8 cellular contexts compared by ENCODE assay signal in genomic region chr7:43454936-43455518, GRCh38.
DNase-seq lines count a peak whose midpoint lies in the region; ATAC-seq, FAIRE-seq and TF ChIP-seq lines count a peak whose summit lies in the region.

No MANE protein-coding gene starts in this region.

- H3K4me1 ChIP-seq in PC-9 (replicated peaks; ENCODE audit: insufficient read depth) (no peaks in the 10 kb centered on the region), mucosa of descending colon (ENCODE audit: low read depth) (no peaks in the 10 kb centered on the region)

- H3K9me3 ChIP-seq in PC-9 (ENCODE audit: insufficient read depth, low read depth) (no peaks in the 10 kb centered on the region), mucosa of descending colon (no peaks in the 10 kb centered on the region)

- no peak for TF ChIP-seq POLR2A in GM12891 (IDR thresholded peaks at IDR 0.05; ENCODE audit: low read depth, low read length)

- TF ChIP-seq CTCF in AG04449 (IDR thresholded peaks at IDR 0.05; ENCODE audit: insufficient read depth, low read length, missing control alignments): peak; percentile 29
- TF ChIP-seq CTCF in PC-9 (conservative IDR thresholded peaks at IDR 0.05): peak; percentile 83
- peak; percentile 53 for TF ChIP-seq CTCF in epithelial cell of esophagus (IDR thresholded peaks at IDR 0.05; ENCODE audit: insufficient read depth, low read depth, low read length, missing control alignments)
- TF ChIP-seq CTCF in mucosa of descending colon (IDR thresholded peaks at IDR 0.05): no peak

- ATAC-seq in HG03064 (IDR thresholded peaks at IDR 0.05; ENCODE audit: low read depth, unreplicated experiment) (peak; percentile 89), mucosa of descending colon (no peak)

- H3K4me3 ChIP-seq in AG04449 (ENCODE audit: low read depth, low read length): no peak overlapping the region
- H3K4me3 ChIP-seq in PC-9: no peak overlapping the region; the same call in 1 of the 2 replicates
- H3K4me3 ChIP-seq in epithelial cell of esophagus (ENCODE audit: low read length): no peak overlapping the region
- no peak overlapping the region for H3K4me3 ChIP-seq in mucosa of descending colon

- peak overlapping the region; percentile 59; the same call in 1 of the 2 replicates for H2AFZ ChIP-seq in PC-9

- H3K36me3 ChIP-seq in PC-9 (ENCODE audit: low read depth) (no peaks in the 10 kb centered on the region), mucosa of descending colon (ENCODE audit: low read depth) (no peaks in the 10 kb centered on the region)

- DNase-seq in AG04449 (ENCODE audit: low read depth, low spot score) (peak; percentile 3), GM12891 (ENCODE audit: insufficient read length, low spot score) (no peak), PC-9 (peak in 1 of 2 experiments; percentile 48), epithelial cell of esophagus (ENCODE audit: low read depth) (peak; percentile 69), pons (ENCODE audit: low spot score) (peak; percentile 66), caudate nucleus (lab: John Stamatoyannopoulos, UW) (no peak), mucosa of descending colon (no peak)

- no peaks in the 10 kb centered on the region for H3K79me2 ChIP-seq in PC-9 (ENCODE audit: low read depth)

- no peaks in the 10 kb centered on the region for H4K20me1 ChIP-seq in PC-9 (ENCODE audit: insufficient read depth)

- peak; percentile 69 for FAIRE-seq in GM12891 (lab: Jason Lieb, UNC)

- no peaks in the 10 kb centered on the region for H3F3A ChIP-seq in PC-9 (ENCODE audit: insufficient read depth, low read depth)

- H3K27ac ChIP-seq in PC-9: no peak overlapping the region
- H3K27ac ChIP-seq in caudate nucleus (ENCODE audit: low read depth, low read length): no peak overlapping the region

- H3K27me3 ChIP-seq in PC-9 (ENCODE audit: insufficient read depth, low read depth): peaks cover 49% of the 10 kb centered on the region

- POLR2A ChIA-PET in AG04449 (lab: Yijun Ruan, JAX) (interaction anchor here (1.1 kb wide), 1 partner anchor 127 kb away, joined by 3 read pairs; the partner anchor contains the start of gene STK17A), PC-9 (lab: Charles Lee; ENCODE audit: unreplicated experiment) (interaction anchor here (0.5 kb wide), 1 partner anchor 523 kb away, joined by 3 read pairs; the partner anchor contains the start of gene MRPL32)

- no TSS peak for BruUV-seq in PC-9 (replicated peaks; lab: Mats Ljungman, UMichigan)

- peak overlapping the region; percentile 65 for H3K4me2 ChIP-seq in PC-9

- no peaks in the 10 kb centered on the region for H3K9me2 ChIP-seq in PC-9 (ENCODE audit: insufficient read depth)

- intact Hi-C loops in PC-9 (cut with micrococcal nuclease; ENCODE audit: unreplicated experiment) (loop anchor here (1.0 to 5.0 kb wide), 3 partner anchors 245 to 513 kb away; no protein-coding TSS in a partner anchor), mucosa of descending colon (cut with DNase I, micrococcal nuclease) (no loop called here)

- CTCF ChIA-PET in AG04449 (lab: Yijun Ruan, JAX): interaction anchor here (0.6 to 4.7 kb wide), 24 partner anchors 9 to 1512 kb away, joined by 3 to 23 read pairs (median 6); partner anchors contain the start of genes MRPL32 and STK17A
- CTCF ChIA-PET in PC-9 (lab: Charles Lee): interaction anchor here (0.6 to 1.0 kb wide), 6 partner anchors 79 to 1470 kb away, joined by 3 to 5 read pairs (median 4); partner anchors contain the start of gene STK17A

TF ChIP-seq in GM12891, 5 proteins besides CTCF, POLR2A, EP300 and RAD21:
- TF ChIP-seq SPI1 (IDR thresholded peaks at IDR 0.05; ENCODE audit: low read depth, low read length): no peak
- no peak for TF ChIP-seq POU2F2 (IDR thresholded peaks at IDR 0.05; ENCODE audit: low read depth, low read length)
- no peak for TF ChIP-seq TAF1 (IDR thresholded peaks at IDR 0.05; ENCODE audit: low read depth, low read length)

Comparison
In these comparisons a context has a peak if more than half of its experiments do, and no peak if none do; other contexts are left out.
1. DNase-seq: peak in AG04449 (single experiment), epithelial cell of esophagus (single experiment) and pons (single experiment); none in GM12891 (single experiment), caudate nucleus (0 of 61) and mucosa of descending colon (0 of 3).